Comparison of ENCODE assay signal across 20 cellular contexts in the genomic region with DNA sequence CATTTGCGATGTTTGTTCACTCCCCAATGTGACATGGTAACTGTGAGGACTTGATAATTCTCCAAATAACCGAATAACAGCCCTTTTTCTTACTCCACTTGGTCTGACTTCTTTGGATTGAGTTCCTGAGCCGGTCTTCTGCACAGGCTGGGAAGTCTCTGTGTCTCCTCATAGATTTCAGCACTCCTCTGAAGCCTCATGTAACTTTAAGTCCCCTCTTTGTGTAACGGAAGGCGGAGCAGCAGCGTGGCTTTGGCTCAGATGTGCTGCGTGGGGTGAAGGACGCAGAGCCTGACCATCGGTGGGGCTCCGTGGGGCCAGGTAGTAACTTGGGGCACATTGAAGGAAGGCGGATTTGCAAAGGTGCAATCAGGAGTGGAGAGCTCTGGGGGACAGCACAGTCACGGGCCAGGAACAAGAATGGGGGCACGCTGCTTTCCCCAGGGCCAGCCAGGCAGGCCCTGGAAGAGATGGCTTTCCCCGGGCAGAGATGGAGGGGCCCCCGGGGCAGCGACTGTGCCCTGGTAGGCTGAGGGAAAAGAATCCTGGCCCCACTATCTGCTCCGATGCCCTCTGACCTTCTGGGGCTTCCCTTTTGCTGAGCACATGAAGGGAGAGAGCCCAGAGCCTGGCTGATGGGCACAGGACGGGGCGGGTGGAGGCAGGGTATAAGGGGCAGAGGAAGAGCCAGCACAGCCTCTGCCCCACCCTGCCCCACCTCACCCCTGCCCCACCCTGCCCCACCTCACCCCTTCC. TPM values are rescaled to one million over a fixed set of nuclear protein-coding genes. Genes with fewer than 3 reads are reported as not detected.
"Had no signal": no experiment of that assay in that cellular context is flagged by ENCODE, and none has a peak within 500 bp of the region (broad histone marks: within the 10 kb centered on the region; RNA-seq: fewer than 3 reads in every experiment).

No MANE protein-coding gene starts in this region.

- H3K9me3 ChIP-seq: adrenal gland, esophagus squamous epithelium, testis, upper lobe of right lung had no signal

- H3K4me1 Mint-ChIP-seq: activated naive CD4-positive, alpha-beta T cell treated with anti-CD3 and anti-CD28 coated beads, Interleukin-2, amount 50 U/mL, for 24 hours had no signal

- H3K4me1 ChIP-seq: adrenal gland, parathyroid adenoma, upper lobe of right lung had no signal

- H3K27me3 Mint-ChIP-seq: stimulated activated naive CD8-positive, alpha-beta T cell treated with anti-CD3 and anti-CD28 coated beads, Interleukin-15, Interleukin-2, amounts not matched to agents 100 ng/mL and 50 ng/mL, for 24 hours had no signal

- H3K36me3 Mint-ChIP-seq: activated naive CD4-positive, alpha-beta T cell treated with anti-CD3 and anti-CD28 coated beads, Interleukin-2, amount 50 U/mL, for 24 hours had no signal

- H3K27ac ChIP-seq: adrenal gland, parathyroid adenoma, SK-N-MC, testis, upper lobe of right lung, WERI-Rb-1 had no signal

- H3K9me3 Mint-ChIP-seq: activated naive CD4-positive, alpha-beta T cell treated with anti-CD3 and anti-CD28 coated beads, Interleukin-2, amount 50 U/mL, for 24 hours; activated T-cell treated with anti-CD3 and anti-CD28 coated beads, Interleukin-2, amount 50 U/mL, for 72 hours; dendritic cell treated with granulocyte-macrophage colony-stimulating factor and Interleukin-4, amounts not matched to agents 40 ng/mL and 50 ng/mL, for 4 days; stimulated activated naive CD8-positive, alpha-beta T cell treated with anti-CD3 and anti-CD28 coated beads, Interleukin-15, Interleukin-2, amounts not matched to agents 100 ng/mL and 50 ng/mL, for 24 hours had no signal

- DNase-seq: activated CD4-positive, alpha-beta T cell treated with anti-CD3 and anti-CD28 coated beads for 1 hour; activated CD8-positive, alpha-beta memory T cell treated with anti-CD3 and anti-CD28 coated beads for 24 hours; activated CD8-positive, alpha-beta memory T cell treated with anti-CD3 and anti-CD28 coated beads, Interleukin-2, amount 50 U/mL, for 48 hours; activated gamma-delta T cell; activated T-cell treated with anti-CD3 and anti-CD28 coated beads, Interleukin-2, amount 50 U/mL, for 72 hours; adrenal gland; effector CD8-positive, alpha-beta T cell; esophagus squamous epithelium; islet precursor cell; testis; upper lobe of right lung; WERI-Rb-1 had no signal

- H3K36me3 ChIP-seq: adrenal gland, esophagus squamous epithelium, WERI-Rb-1 had no signal

- FAIRE-seq: astrocyte, bronchial epithelial cell had no signal

- H3K4me3 Mint-ChIP-seq: activated naive CD4-positive, alpha-beta T cell treated with anti-CD3 and anti-CD28 coated beads, Interleukin-2, amount 50 U/mL, for 24 hours; activated T-cell treated with anti-CD3 and anti-CD28 coated beads, Interleukin-2, amount 50 U/mL, for 72 hours; dendritic cell treated with granulocyte-macrophage colony-stimulating factor and Interleukin-4, amounts not matched to agents 40 ng/mL and 50 ng/mL, for 4 days; stimulated activated naive CD8-positive, alpha-beta T cell treated with anti-CD3 and anti-CD28 coated beads, Interleukin-15, Interleukin-2, amounts not matched to agents 100 ng/mL and 50 ng/mL, for 24 hours had no signal

- H3K4me3 ChIP-seq: adrenal gland, esophagus squamous epithelium, hepatocyte, SK-N-MC, testis, upper lobe of right lung had no signal

- H3K27me3 ChIP-seq: adrenal gland, hepatocyte, testis, upper lobe of right lung had no signal

- H3K27ac Mint-ChIP-seq: activated naive CD4-positive, alpha-beta T cell treated with anti-CD3 and anti-CD28 coated beads, Interleukin-2, amount 50 U/mL, for 24 hours; activated T-cell treated with anti-CD3 and anti-CD28 coated beads, Interleukin-2, amount 50 U/mL, for 72 hours; dendritic cell treated with granulocyte-macrophage colony-stimulating factor and Interleukin-4, amounts not matched to agents 40 ng/mL and 50 ng/mL, for 4 days; stimulated activated naive CD8-positive, alpha-beta T cell treated with anti-CD3 and anti-CD28 coated beads, Interleukin-15, Interleukin-2, amounts not matched to agents 100 ng/mL and 50 ng/mL, for 24 hours had no signal

- ATAC-seq: activated T-cell treated with anti-CD3 and anti-CD28 coated beads, Interleukin-2, amount 50 U/mL, for 72 hours; upper lobe of right lung had no signal

RNA-seq across cellular contexts. Expression of a gene that starts 56.8 kb away (rescaled TPM):
- total RNA-seq: bronchial epithelial cell had no signal
